9 cellular contexts compared by ENCODE assay signal in the genomic region with DNA sequence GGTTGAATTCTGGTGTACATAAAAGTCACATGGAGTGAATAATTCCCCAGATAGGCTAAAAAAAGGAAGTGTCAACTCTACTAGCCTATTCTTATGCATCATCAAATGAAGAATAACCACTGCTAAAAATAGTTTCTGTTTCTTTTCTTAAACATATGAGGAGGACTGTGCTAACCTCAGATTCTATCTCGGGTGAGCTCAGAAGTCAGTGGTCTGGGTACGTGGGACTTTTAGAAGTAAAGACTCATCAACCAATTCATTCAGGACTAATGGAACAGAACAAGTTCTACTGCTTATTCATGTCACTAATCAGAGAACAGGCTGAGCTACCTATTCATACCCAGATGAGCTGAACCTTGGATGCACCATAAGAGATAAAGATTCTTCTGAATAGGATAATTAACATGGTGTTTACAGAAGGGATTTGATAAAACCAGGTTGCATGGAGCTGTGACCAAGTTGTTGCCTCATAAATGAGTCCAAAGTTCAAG. TPM values are rescaled to one million over a fixed set of nuclear protein-coding genes. Genes with fewer than 3 reads are reported as not detected.
DNase-seq lines count a peak whose midpoint lies in the region; ATAC-seq, FAIRE-seq and TF ChIP-seq lines count a peak whose summit lies in the region.
"Had no signal": no experiment of that assay in that cellular context is flagged by ENCODE, and none has a peak within 500 bp of the region (broad histone marks: within the 10 kb centered on the region; RNA-seq: fewer than 3 reads in every experiment).

No MANE protein-coding gene starts in this region.

- CTCF ChIA-PET in Calu3 (lab: Charles Lee) = no interaction called here

- no peak overlapping the region for H3K9ac ChIP-seq in astrocyte (ENCODE audit: low read length)

- H3K4me2 ChIP-seq in astrocyte (ENCODE audit: low read length) = no peak overlapping the region

- 30 to 49% (median 40%) methylated on average over 2 of the region's 2 CpGs for WGBS in heart left ventricle, 4 donors

- H3K4me3 Mint-ChIP-seq in astrocyte (ENCODE audit: unreplicated experiment) = no peak overlapping the region
- H3K4me3 Mint-ChIP-seq in Calu3 (ENCODE audit: low read depth, unreplicated experiment) = no peak overlapping the region

- no peak for FAIRE-seq in astrocyte (lab: Jason Lieb, UNC)

- no peaks in the 10 kb centered on the region for H3K36me3 ChIP-seq in astrocyte (ENCODE audit: insufficient read depth, low read length)
- H3K36me3 ChIP-seq in heart left ventricle = no peaks in the 10 kb centered on the region

- H3K4me3 ChIP-seq in astrocyte (ENCODE audit: insufficient read depth, low read depth, low read length) = no peak overlapping the region
- H3K4me3 ChIP-seq in heart left ventricle = no peak overlapping the region
- H3K4me3 ChIP-seq: lung had no signal

- H3K27me3 Mint-ChIP-seq in astrocyte (ENCODE audit: low read depth, unreplicated experiment) (peaks cover 15% of the 10 kb centered on the region), Calu3 (ENCODE audit: unreplicated experiment) (peaks cover 76% of the 10 kb centered on the region)

- no peaks in the 10 kb centered on the region for H3K79me2 ChIP-seq in astrocyte (ENCODE audit: insufficient read depth, low read length)

- no TSS peak for BruUV-seq in Calu3 (replicated peaks; lab: Mats Ljungman, UMichigan)

- no peak overlapping the region for H2AFZ ChIP-seq in astrocyte (ENCODE audit: low read depth, low read length)

- H3K9me3 Mint-ChIP-seq in astrocyte (ENCODE audit: unreplicated experiment) (peaks cover 6% of the 10 kb centered on the region), Calu3 (ENCODE audit: low read depth, unreplicated experiment) (no peaks in the 10 kb centered on the region)

- no peak for TF ChIP-seq CTCF in GM13976 (IDR thresholded peaks at IDR 0.05; ENCODE audit: borderline replicate concordance, control extremely low read depth, extremely low read depth, insufficient read depth, missing control alignments)
- no peak for TF ChIP-seq CTCF in GM20000 (IDR thresholded peaks at IDR 0.05; ENCODE audit: extremely low read depth, missing control alignments)
- no peak for TF ChIP-seq CTCF in astrocyte (IDR thresholded peaks at IDR 0.05; ENCODE audit: insufficient read depth, low read depth, low read length)
- TF ChIP-seq CTCF in Calu3 (IDR thresholded peaks at IDR 0.05; ENCODE audit: unreplicated experiment) = no peak
- no peak for TF ChIP-seq CTCF in heart left ventricle (IDR thresholded peaks at IDR 0.05)

- intact Hi-C loops in Calu3 (cut with micrococcal nuclease; ENCODE audit: unreplicated experiment) = no loop called here
- intact Hi-C loops in heart left ventricle (cut with DNase I) = no loop called here

- DNase-seq in GM13976 (ENCODE audit: low spot score) (peak; percentile 78), GM20000 (ENCODE audit: low spot score) (peak; percentile 77), astrocyte (ENCODE audit: low read depth) (peak; percentile 63), EL (no peak), Calu3 (no peak), heart left ventricle (no peak), SKM-1 treated with dmso at 0.1 percent for 144 hours (lab: John Stamatoyannopoulos, UW; ENCODE audit: unreplicated experiment) (no peak)

- no peaks in the 10 kb centered on the region for H3K4me1 ChIP-seq in astrocyte (ENCODE audit: insufficient read depth, low read length)
- peaks cover 0 to 12% (median 0%) of the 10 kb centered on the region in 12 donors for H3K4me1 ChIP-seq in heart left ventricle

- ATAC-seq in HG03442 (IDR thresholded peaks at IDR 0.05; ENCODE audit: unreplicated experiment) (peak; percentile 99), heart left ventricle (no peak)

- in situ Hi-C loops in GM13976 (cut with MboI; ENCODE audit: low sequenced_read_pairs, unreplicated experiment) = no loop called here

- H3K27ac ChIP-seq in astrocyte (ENCODE audit: low read depth, low read length) (no peak overlapping the region), heart left ventricle (no peak overlapping the region)

- H3K36me3 Mint-ChIP-seq in astrocyte (ENCODE audit: low read depth, unreplicated experiment) (no peaks in the 10 kb centered on the region), Calu3 (ENCODE audit: insufficient read depth, unreplicated experiment) (no peaks in the 10 kb centered on the region)

- H3K4me1 Mint-ChIP-seq in astrocyte (ENCODE audit: low read depth, unreplicated experiment) (peaks cover 4% of the 10 kb centered on the region), Calu3 (ENCODE audit: low read depth, unreplicated experiment) (no peaks in the 10 kb centered on the region)

- H3K27me3 ChIP-seq in astrocyte (ENCODE audit: insufficient read depth, low read length) (peaks cover 8% of the 10 kb centered on the region), heart left ventricle (peaks cover 0 to 5% (median 0%) of the 10 kb centered on the region in 9 donors)

- TF ChIP-seq POLR2A in heart left ventricle (IDR thresholded peaks at IDR 0.05) = no peak

- no peak overlapping the region for H3K27ac Mint-ChIP-seq in astrocyte (ENCODE audit: unreplicated experiment)
- no peak overlapping the region for H3K27ac Mint-ChIP-seq in Calu3 (ENCODE audit: unreplicated experiment)

- no peaks in the 10 kb centered on the region for H3K9me3 ChIP-seq in astrocyte (ENCODE audit: insufficient read depth, low read depth, low read length)
- H3K9me3 ChIP-seq in heart left ventricle = no peaks in the 10 kb centered on the region

- H4K20me1 ChIP-seq in astrocyte (ENCODE audit: insufficient read depth, low read length) = no peaks in the 10 kb centered on the region

RNA-seq across cellular contexts. Expression of gene ASAH2, which starts 9.5 kb away (rescaled TPM):
- 1.4 and 2.4 TPM in 2 replicates for total RNA-seq in astrocyte
- 3.3 and 3.9 TPM in 2 replicates for total RNA-seq in Calu3 (2022)
- total RNA-seq in heart left ventricle = 1 to 10 TPM in 5 of 9 donors, under 1 TPM in 4; 0.25 to 2.9 (median 1.5) TPM
- under 1 TPM; 0.34 to 0.89 TPM for polyA plus RNA-seq in heart left ventricle

Comparison
In these comparisons a context has a peak if more than half of its experiments do, and no peak if none do; other contexts are left out.
1. DNase-seq: peak in GM13976 (single experiment), GM20000 (single experiment) and astrocyte (single experiment); none in EL (single experiment), Calu3 (single experiment), heart left ventricle (0 of 5) and SKM-1 treated with dmso at 0.1 percent for 144 hours (single experiment).